6 cellular contexts compared by ENCODE assay signal in the genomic region with DNA sequence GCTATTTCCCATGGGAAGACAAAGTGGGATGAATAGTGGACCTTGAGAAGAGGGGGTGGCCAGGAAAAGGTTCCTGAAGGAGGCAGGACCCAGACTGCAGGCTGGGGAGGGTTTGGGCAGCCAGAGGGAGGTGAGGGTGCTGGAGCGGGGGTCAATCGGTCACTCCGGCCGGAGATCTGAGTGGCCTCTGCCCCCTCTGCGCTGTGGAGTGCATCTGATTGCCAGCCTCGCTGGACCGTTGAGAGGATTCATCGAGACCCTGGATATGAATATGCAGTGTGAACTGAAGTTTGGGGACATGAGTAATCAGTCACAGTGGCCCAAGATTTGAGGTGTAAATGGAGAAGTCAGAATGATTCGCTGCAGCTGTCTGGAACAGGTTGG. TPM values are rescaled to one million over a fixed set of nuclear protein-coding genes. Genes with fewer than 3 reads are reported as not detected.
DNase-seq lines count a peak whose midpoint lies in the region; TF ChIP-seq lines count a peak whose summit lies in the region.

No MANE protein-coding gene starts in this region.

- no peak for TF ChIP-seq CTCF in GM06990 (IDR thresholded peaks at IDR 0.05; ENCODE audit: insufficient read depth, low read length, poor library complexity, severe bottlenecking)

- POLR2A ChIA-PET in HEK293T (lab: Yijun Ruan, JAX) = interaction anchor here (0.9 to 1.4 kb wide), 3 partner anchors 11 to 30 kb away, joined by 3 to 6 read pairs (median 4); a partner anchor contains a TSS

- H3K9ac ChIP-seq in mucosa of stomach (ENCODE audit: low read length) = peak overlapping the region; percentile 99

- H3K36me3 ChIP-seq in GM06990 (ENCODE audit: control insufficient read depth, insufficient read depth, low read length) (no peaks in the 10 kb centered on the region; the same call in 1 of the 2 replicates), mucosa of stomach (ENCODE audit: control insufficient read depth, insufficient read depth, low read length) (no peaks in the 10 kb centered on the region)

- H3K4me3 ChIP-seq in GM06990 (replicated peaks; ENCODE audit: low read depth, low read length) = peak overlapping the region; percentile 99
- peak overlapping the region; percentile 87 for H3K4me3 ChIP-seq in mucosa of stomach (ENCODE audit: low read length)

- CTCF ChIA-PET in HEK293T (lab: Yijun Ruan, JAX) = interaction anchor here (0.6 kb wide), 1 partner anchor 19 kb away, joined by 3 read pairs; no protein-coding TSS in a partner anchor

- no peak for DNase-seq in GM06990 (ENCODE audit: extremely low read depth, insufficient read length)
- DNase-seq in GM03348 (ENCODE audit: low spot score) = no peak
- no peak for DNase-seq in HEK293T (ENCODE audit: extremely low spot score)
- DNase-seq in stimulated activated CD4-positive, alpha-beta T cell treated with anti-CD3 and anti-CD28 coated beads, Interleukin-2, amount 100 ng/mL, for 48 hours = no peak

- H3K9me3 ChIP-seq in mucosa of stomach (ENCODE audit: control insufficient read depth, low read length) = no peaks in the 10 kb centered on the region

- peaks cover 29% of the 10 kb centered on the region for H3K4me1 ChIP-seq in mucosa of stomach (ENCODE audit: control insufficient read depth, insufficient read depth, low read length)

- H3K27me3 ChIP-seq in GM06990 (replicated peaks; ENCODE audit: control insufficient read depth, insufficient read depth, low read length) (no peaks in the 10 kb centered on the region), mucosa of stomach (ENCODE audit: control insufficient read depth, insufficient read depth, low read length) (no peaks in the 10 kb centered on the region)

- 6 to 13% (median 7%) methylated on average over 9 of the region's 9 CpGs for WGBS in adipose tissue, 3 donors

- peak overlapping the region; percentile 95 for H3K27ac ChIP-seq in adipose tissue (ENCODE audit: low read depth, low read length)

TF ChIP-seq in HEK293T, 16 proteins besides CTCF, POLR2A, EP300 and RAD21:
- TF ChIP-seq HDGF (IDR thresholded peaks at IDR 0.05; ENCODE audit: borderline replicate concordance) (no peak), ARNT (IDR thresholded peaks at IDR 0.05) (no peak), SUZ12 (IDR thresholded peaks at IDR 0.05) (no peak), ZNF384 (IDR thresholded peaks at IDR 0.05) (no peak), L3MBTL2 (conservative IDR thresholded peaks at IDR 0.05) (no peak)
TF ChIP-seq in HEK293T: peak in this region for 0.

RNA-seq across cellular contexts. Expression of a gene that starts 5.5 kb away (rescaled TPM):
- polyA plus RNA-seq in adipose tissue = 10 to 100 TPM; 17.9 to 41.2 (median 26.1) TPM

RNA-seq across cellular contexts. Expression of a gene that starts 8.1 kb away (rescaled TPM):
- polyA plus RNA-seq in adipose tissue = 10 to 100 TPM; 14.3 to 24.5 (median 18.1) TPM

RNA-seq across cellular contexts. Expression of a gene that starts 11.0 kb away (rescaled TPM):
- 1 to 10 TPM; 2.6 to 7.0 (median 5.2) TPM for polyA plus RNA-seq in adipose tissue

RNA-seq across cellular contexts. Expression of a gene that starts 12.7 kb away (rescaled TPM):
- polyA plus RNA-seq in adipose tissue = 10 to 100 TPM in 2 of 3 donors, 1 to 10 TPM in 1; 6.3 to 23.2 (median 17.8) TPM

RNA-seq across cellular contexts. Expression of a gene that starts 19.5 kb away (rescaled TPM):
- 100 to 1,000 TPM in 1 of 3 donors, 10 to 100 TPM in 2; 54.3 to 122 (median 95.0) TPM for polyA plus RNA-seq in adipose tissue
